25 cellular contexts compared by ENCODE assay signal in the genomic region with DNA sequence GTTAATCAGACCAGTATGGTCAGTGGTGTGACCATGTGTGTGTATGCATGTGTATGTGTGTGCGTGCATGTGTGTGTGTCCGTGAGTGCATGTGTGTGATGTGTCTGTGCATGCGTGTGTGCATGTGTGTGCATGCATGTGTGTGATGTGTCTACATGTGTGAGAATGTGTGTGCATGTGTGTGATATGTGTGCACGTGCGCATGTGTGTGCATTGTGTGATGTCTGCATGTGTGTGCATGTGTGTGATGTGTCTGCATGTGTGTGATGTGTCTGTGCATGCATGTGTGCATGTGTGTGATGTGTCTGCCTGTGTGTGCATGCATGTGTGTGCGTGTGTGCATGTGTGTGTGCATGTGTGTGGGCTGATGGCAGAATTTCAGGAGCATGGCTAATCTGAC. TPM values are rescaled to one million over a fixed set of nuclear protein-coding genes. Genes with fewer than 3 reads are reported as not detected.
DNase-seq lines count a peak whose midpoint lies in the region; ATAC-seq, FAIRE-seq and TF ChIP-seq lines count a peak whose summit lies in the region.
"Had no signal": no experiment of that assay in that cellular context is flagged by ENCODE, and none has a peak within 500 bp of the region (broad histone marks: within the 10 kb centered on the region; RNA-seq: fewer than 3 reads in every experiment).

No MANE protein-coding gene starts in this region.

- H3K27ac ChIP-seq in left ventricle myocardium inferior (replicated peaks), result no peak overlapping the region
- H3K27ac ChIP-seq in RWPE1, result peak overlapping the region; percentile 64
- no peak overlapping the region for H3K27ac ChIP-seq in keratinocyte (ENCODE audit: control insufficient read depth, insufficient read depth, low read length)
- H3K27ac ChIP-seq: upper lobe of left lung had no signal

- H3K36me3 ChIP-seq in left ventricle myocardium inferior, result no peaks in the 10 kb centered on the region
- no peaks in the 10 kb centered on the region for H3K36me3 ChIP-seq in keratinocyte (ENCODE audit: control insufficient read depth in 2 of 2, extremely low read depth in 1 of 2, insufficient read depth in 2 of 2, low read length in 2 of 2)
- H3K36me3 ChIP-seq: upper lobe of left lung had no signal

- DNase-seq in Right ventricle myocardium inferior (ENCODE audit: missing footprints), result peak; percentile 42
- DNase-seq in left ventricle myocardium inferior, result no peak
- no peak for DNase-seq in RWPE1 (ENCODE audit: low spot score)
- no peak for DNase-seq in keratinocyte (ENCODE audit: low read depth, low spot score)
- DNase-seq in urothelium cell line (ENCODE audit: low spot score), result no peak
- DNase-seq in NCI-H2107 (lab: John Stamatoyannopoulos, UW), result no peak
- DNase-seq in NCI-H146 treated with DMSO at 0.1 percent for 48 hours (lab: John Stamatoyannopoulos, UW; ENCODE audit: unreplicated experiment), result no peak
- DNase-seq: 8988T; activated CD4-positive, alpha-beta T cell treated with anti-CD3 and anti-CD28 coated beads, Interleukin-2, amount 50 U/mL, for 1 hour; activated CD4-positive, CD25-positive, alpha-beta regulatory T cell; activated effector memory CD4-positive, alpha-beta T cell treated with anti-CD3 and anti-CD28 coated beads, Interleukin-2, amount 50 U/mL, for 16 hours; activated T-cell treated with anti-CD3 and anti-CD28 coated beads, Interleukin-2, amount 50 U/mL, for 24 hours; CD4-positive, alpha-beta T cell; central memory CD4-positive, alpha-beta T cell; effector memory CD8-positive, alpha-beta T cell; erythroblast; midbrain; naive B cell; T-cell had no signal

- CTCF ChIA-PET in RWPE1 (lab: Yijun Ruan, JAX), result no interaction called here

- H3K27me3 ChIP-seq in left ventricle myocardium inferior (ENCODE audit: low read depth), result no peaks in the 10 kb centered on the region
- H3K27me3 ChIP-seq in keratinocyte (ENCODE audit: control insufficient read depth, extremely low read depth, insufficient read depth, low read length), result no peaks in the 10 kb centered on the region
- H3K27me3 ChIP-seq: upper lobe of left lung had no signal

- no peak overlapping the region for H2AFZ ChIP-seq in keratinocyte (ENCODE audit: control insufficient read depth, low read length)

- H3K4me1 ChIP-seq in left ventricle myocardium inferior, result peaks cover 33% of the 10 kb centered on the region
- H3K4me1 ChIP-seq in keratinocyte (ENCODE audit: control insufficient read depth, extremely low read depth, insufficient read depth, low read length), result peaks cover 35% of the 10 kb centered on the region

- dilution Hi-C loops in keratinocyte (cut with MboI; ENCODE audit: extremely low pct_ligation_motif_present, low sequenced_read_pairs), result no loop called here

- POLR2A ChIA-PET in RWPE1 (lab: Yijun Ruan, JAX; ENCODE audit: low non-redundant PET), result no interaction called here

- H3K9me1 ChIP-seq in keratinocyte (ENCODE audit: control insufficient read depth, extremely low read depth, insufficient read depth, low read length), result no peaks in the 10 kb centered on the region

- H3K9me3 ChIP-seq in left ventricle myocardium inferior (replicated peaks) (no peaks in the 10 kb centered on the region), keratinocyte (ENCODE audit: control insufficient read depth, low read depth, low read length) (no peaks in the 10 kb centered on the region)
- H3K9me3 ChIP-seq: upper lobe of left lung had no signal

- no peaks in the 10 kb centered on the region for H3K79me2 ChIP-seq in keratinocyte (ENCODE audit: control insufficient read depth, insufficient read depth, low read length)

- ATAC-seq in Right ventricle myocardium inferior (no peak), GM18511 (IDR thresholded peaks at IDR 0.05; ENCODE audit: unreplicated experiment) (no peak)
- ATAC-seq: T-cell had no signal

- TF ChIP-seq CTCF in left ventricle myocardium inferior (IDR thresholded peaks at IDR 0.05; ENCODE audit: borderline replicate concordance) (no peak), RWPE1 (conservative IDR thresholded peaks at IDR 0.05; ENCODE audit: low read depth) (no peak), keratinocyte (optimal IDR thresholded peaks at IDR 0.05 in 1 of 3, IDR thresholded peaks at IDR 0.05 in 1 of 3, conservative IDR thresholded peaks at IDR 0.05 in 1 of 3; ENCODE audit: extremely low read depth in 1 of 3, insufficient read depth in 2 of 3, low read length in 3 of 3) (no peak)

- intact Hi-C loops in Right ventricle myocardium inferior (cut with DNase I) (no loop called here), left ventricle myocardium inferior (cut with micrococcal nuclease) (no loop called here)

- peak; percentile 36 for FAIRE-seq in keratinocyte (lab: Jason Lieb, UNC)
- peak; percentile 97 for FAIRE-seq in urothelium cell line (lab: Jason Lieb, UNC)
- FAIRE-seq: astrocyte, D721Med, H54, islet of Langerhans had no signal

- H4K20me1 ChIP-seq in keratinocyte (ENCODE audit: control insufficient read depth, extremely low read depth, insufficient read depth, low read length), result no peaks in the 10 kb centered on the region

- no peak overlapping the region for H3K9ac ChIP-seq in keratinocyte (ENCODE audit: control insufficient read depth, extremely low read depth, insufficient read depth, low read length)

- H3K4me2 ChIP-seq in keratinocyte (ENCODE audit: control insufficient read depth, extremely low read depth, insufficient read depth, low read depth, low read length), result no peak overlapping the region

- no peak overlapping the region for H3K4me3 ChIP-seq in left ventricle myocardium inferior
- no peak overlapping the region for H3K4me3 ChIP-seq in keratinocyte (ENCODE audit: control insufficient read depth in 2 of 3, extremely low read depth in 1 of 3, insufficient read depth in 2 of 3, low read depth in 1 of 3, low read length in 3 of 3)
- H3K4me3 ChIP-seq: upper lobe of left lung had no signal

RNA-seq across cellular contexts. Expression of a gene that starts 58.2 kb away (rescaled TPM):
- 4.6 TPM for total RNA-seq in Right ventricle myocardium inferior
- total RNA-seq in left ventricle myocardium inferior, result 7.8 TPM
- 24.6 to 49.6 TPM (median 25.5 TPM) in 3 replicates for polyA plus RNA-seq in keratinocyte
- 94.3 TPM for polyA plus RNA-seq in keratinocyte (2011; ENCODE audit: low read depth)
- polyA plus RNA-seq in keratinocyte (2011; cell fraction: cytosol; rRNA removed), result 13.1 and 26.6 TPM in 2 replicates
- 122 and 124 TPM in 2 replicates for polyA plus RNA-seq in keratinocyte (2011; cell fraction: nucleus; rRNA removed)
- 15.0 and 20.4 TPM in 2 replicates for polyA plus RNA-seq in keratinocyte (2012; ENCODE audit: low replicate concordance)
- 19.9 to 37.9 TPM (median 25.2 TPM) in 3 replicates for polyA minus RNA-seq in keratinocyte
- 59.5 TPM for polyA minus RNA-seq in keratinocyte (2011; cell fraction: cytosol; rRNA and poly(A)+ RNA removed)
- polyA minus RNA-seq in keratinocyte (2011; cell fraction: nucleus; rRNA and poly(A)+ RNA removed), result 43.2 and 64.8 TPM in 2 replicates
